Comparison of ENCODE assay signal across 1 cellular context in the genomic region with DNA sequence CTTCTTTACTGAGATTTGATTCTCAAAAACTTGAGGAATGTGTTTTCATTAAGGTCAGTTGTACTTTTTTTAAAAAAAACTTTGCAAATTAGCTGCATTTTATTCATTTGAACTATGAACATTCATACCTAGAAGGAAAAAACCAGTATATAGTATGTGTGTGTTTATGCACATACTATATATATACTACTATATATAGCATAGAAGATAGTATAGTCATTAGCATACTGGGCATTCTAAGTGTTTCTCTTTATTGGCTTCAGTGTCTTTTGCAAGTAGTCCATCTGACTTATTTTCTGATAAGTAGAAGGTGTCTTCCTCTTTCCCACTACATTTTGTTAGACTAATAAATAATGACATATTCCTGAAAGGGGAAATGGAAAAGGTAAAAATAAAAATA.
TF ChIP-seq lines count a peak whose summit lies in the region.

No MANE protein-coding gene starts in this region.

TF ChIP-seq in HCT116, 20 proteins besides CTCF, POLR2A, EP300 and RAD21:
- TF ChIP-seq ELF1 (IDR thresholded peaks at IDR 0.05; ENCODE audit: borderline replicate concordance, low read depth): no peak
- TF ChIP-seq POLR2AphosphoS5 (IDR thresholded peaks at IDR 0.05; ENCODE audit: low read depth, low read length): no peak
- TF ChIP-seq ZNF274 (IDR thresholded peaks at IDR 0.05; ENCODE audit: low read depth, low read length): no peak
- TF ChIP-seq, protein P1, sequence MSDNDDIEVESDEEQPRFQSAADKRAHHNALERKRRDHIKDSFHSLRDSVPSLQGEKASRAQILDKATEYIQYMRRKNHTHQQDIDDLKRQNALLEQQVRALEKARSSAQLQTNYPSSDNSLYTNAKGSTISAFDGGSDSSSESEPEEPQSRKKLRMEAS (IDR thresholded peaks at IDR 0.05): no peak
- TF ChIP-seq EZH2 (IDR thresholded peaks at IDR 0.05): no peak
- no peak for TF ChIP-seq CEBPB (IDR thresholded peaks at IDR 0.05; ENCODE audit: low read depth)
- TF ChIP-seq YY1 (IDR thresholded peaks at IDR 0.05; ENCODE audit: extremely low read depth, insufficient replicate concordance, low read depth, low read length): no peak
- TF ChIP-seq JUND (IDR thresholded peaks at IDR 0.05): no peak
- no peak for TF ChIP-seq SIN3A (IDR thresholded peaks at IDR 0.05; ENCODE audit: low read depth)
- TF ChIP-seq, protein P2, sequence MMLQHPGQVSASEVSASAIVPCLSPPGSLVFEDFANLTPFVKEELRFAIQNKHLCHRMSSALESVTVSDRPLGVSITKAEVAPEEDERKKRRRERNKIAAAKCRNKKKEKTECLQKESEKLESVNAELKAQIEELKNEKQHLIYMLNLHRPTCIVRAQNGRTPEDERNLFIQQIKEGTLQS (IDR thresholded peaks at IDR 0.05): no peak
- TF ChIP-seq CBX3 (IDR thresholded peaks at IDR 0.05; ENCODE audit: low read depth): no peak
- no peak for TF ChIP-seq SRF (IDR thresholded peaks at IDR 0.05; ENCODE audit: low read depth)
- TF ChIP-seq, protein P3, sequence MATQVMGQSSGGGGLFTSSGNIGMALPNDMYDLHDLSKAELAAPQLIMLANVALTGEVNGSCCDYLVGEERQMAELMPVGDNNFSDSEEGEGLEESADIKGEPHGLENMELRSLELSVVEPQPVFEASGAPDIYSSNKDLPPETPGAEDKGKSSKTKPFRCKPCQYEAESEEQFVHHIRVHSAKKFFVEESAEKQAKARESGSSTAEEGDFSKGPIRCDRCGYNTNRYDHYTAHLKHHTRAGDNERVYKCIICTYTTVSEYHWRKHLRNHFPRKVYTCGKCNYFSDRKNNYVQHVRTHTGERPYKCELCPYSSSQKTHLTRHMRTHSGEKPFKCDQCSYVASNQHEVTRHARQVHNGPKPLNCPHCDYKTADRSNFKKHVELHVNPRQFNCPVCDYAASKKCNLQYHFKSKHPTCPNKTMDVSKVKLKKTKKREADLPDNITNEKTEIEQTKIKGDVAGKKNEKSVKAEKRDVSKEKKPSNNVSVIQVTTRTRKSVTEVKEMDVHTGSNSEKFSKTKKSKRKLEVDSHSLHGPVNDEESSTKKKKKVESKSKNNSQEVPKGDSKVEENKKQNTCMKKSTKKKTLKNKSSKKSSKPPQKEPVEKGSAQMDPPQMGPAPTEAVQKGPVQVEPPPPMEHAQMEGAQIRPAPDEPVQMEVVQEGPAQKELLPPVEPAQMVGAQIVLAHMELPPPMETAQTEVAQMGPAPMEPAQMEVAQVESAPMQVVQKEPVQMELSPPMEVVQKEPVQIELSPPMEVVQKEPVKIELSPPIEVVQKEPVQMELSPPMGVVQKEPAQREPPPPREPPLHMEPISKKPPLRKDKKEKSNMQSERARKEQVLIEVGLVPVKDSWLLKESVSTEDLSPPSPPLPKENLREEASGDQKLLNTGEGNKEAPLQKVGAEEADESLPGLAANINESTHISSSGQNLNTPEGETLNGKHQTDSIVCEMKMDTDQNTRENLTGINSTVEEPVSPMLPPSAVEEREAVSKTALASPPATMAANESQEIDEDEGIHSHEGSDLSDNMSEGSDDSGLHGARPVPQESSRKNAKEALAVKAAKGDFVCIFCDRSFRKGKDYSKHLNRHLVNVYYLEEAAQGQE (IDR thresholded peaks at IDR 0.05; ENCODE audit: low read depth): no peak
- TF ChIP-seq TCF7L2 (IDR thresholded peaks at IDR 0.05; ENCODE audit: borderline replicate concordance, extremely low read depth, insufficient read depth, insufficient read length): no peak
- TF ChIP-seq FOSL1 (IDR thresholded peaks at IDR 0.05; ENCODE audit: low read depth): no peak
TF ChIP-seq in HCT116: peak in this region for 0.
